ENCODE assay signal across 8 cellular contexts in genomic region chr18:51235011-51235789, GRCh38. TPM values are rescaled to one million over a fixed set of nuclear protein-coding genes. Genes with fewer than 3 reads are reported as not detected.
DNase-seq lines count a peak whose midpoint lies in the region; FAIRE-seq and TF ChIP-seq lines count a peak whose summit lies in the region.

No MANE protein-coding gene starts in this region.

- FAIRE-seq in H54 (lab: Jason Lieb, UNC), result no peak

- DNase-seq in GM13976 (ENCODE audit: low spot score) (peak; percentile 25), H54 (ENCODE audit: insufficient read length, low spot score) (peak; percentile 22), fibroblast of pulmonary artery (ENCODE audit: low read depth) (peak; percentile 40), NCI-H526 treated with DMSO at 0.1 percent for 48 hours (lab: John Stamatoyannopoulos, UW) (no peak), mesenteric fat pad (ENCODE audit: low spot score) (no peak), ovary (no peak), DMS153 (lab: John Stamatoyannopoulos, UW) (no peak)

- no peaks in the 10 kb centered on the region for H3K36me3 ChIP-seq in ovary

- 37 to 55% (median 50%) methylated on average over 6 of the region's 6 CpGs for WGBS in ovary, 3 donors

- no peaks in the 10 kb centered on the region for H3K4me1 ChIP-seq in ovary (ENCODE audit: insufficient read depth)

- no peaks in the 10 kb centered on the region for H3K27me3 ChIP-seq in ovary

- TF ChIP-seq POLR2A in H54 (IDR thresholded peaks at IDR 0.05; ENCODE audit: low read depth, low read length), result no peak
- no peak for TF ChIP-seq POLR2A in ovary (IDR thresholded peaks at IDR 0.05)

- no peak overlapping the region for H3K27ac ChIP-seq in ovary

- no peak for TF ChIP-seq EP300 in ovary (IDR thresholded peaks at IDR 0.05)

- intact Hi-C loops in ovary (cut with DNase I), result no loop called here

- in situ Hi-C loops in GM13976 (cut with MboI; ENCODE audit: low sequenced_read_pairs, unreplicated experiment), result no loop called here

- no peaks in the 10 kb centered on the region for H3K9me3 ChIP-seq in ovary

- no peak overlapping the region for H3K4me3 ChIP-seq in fibroblast of pulmonary artery (replicated peaks; ENCODE audit: low read depth, low read length)
- no peak overlapping the region for H3K4me3 ChIP-seq in ovary

- no peak for TF ChIP-seq CTCF in GM13976 (IDR thresholded peaks at IDR 0.05; ENCODE audit: borderline replicate concordance, control extremely low read depth, extremely low read depth, insufficient read depth, missing control alignments)
- TF ChIP-seq CTCF in fibroblast of pulmonary artery (IDR thresholded peaks at IDR 0.05; ENCODE audit: low read length, missing control alignments), result no peak
- TF ChIP-seq CTCF in ovary (IDR thresholded peaks at IDR 0.05), result no peak

TF ChIP-seq in PFSK-1, 5 proteins besides CTCF, POLR2A, EP300 and RAD21:
- no peak for TF ChIP-seq FOXP2 (optimal IDR thresholded peaks at IDR 0.05; ENCODE audit: borderline replicate concordance, extremely low read depth, extremely low read length, insufficient read depth)
- no peak for TF ChIP-seq POLR2AphosphoS5 (IDR thresholded peaks at IDR 0.05; ENCODE audit: low read depth, low read length)
- 0 out of 2 replicates have a peak, but pooled peaks have one; percentile 39 for TF ChIP-seq SIN3A (IDR thresholded peaks at IDR 0.05; ENCODE audit: borderline replicate concordance, insufficient read depth, low read length)
- no peak for TF ChIP-seq REST (IDR thresholded peaks at IDR 0.05; ENCODE audit: insufficient read depth in 1 of 2, low read depth in 2 of 2, low read length in 2 of 2)
- TF ChIP-seq TAF1 (IDR thresholded peaks at IDR 0.05; ENCODE audit: borderline replicate concordance, insufficient read depth, low read length), result no peak

RNA-seq across cellular contexts. Expression of gene MEX3C, which starts 37.7 kb away (rescaled TPM):
- 23.2 TPM for polyA plus RNA-seq in PFSK-1 (2012; ENCODE audit: insufficient read length, low read depth)
- 27.2 TPM for total RNA-seq in mesenteric fat pad
- 10 to 100 TPM; 21.6 to 47.4 (median 33.0) TPM for total RNA-seq in ovary
- polyA plus RNA-seq in ovary, result 10 to 100 TPM; 18.1 to 40.5 TPM

Comparison
In these comparisons a context has a peak if more than half of its experiments do, and no peak if none do; other contexts are left out.
1. DNase-seq: peak in GM13976 (single experiment), H54 (single experiment) and fibroblast of pulmonary artery (single experiment); none in NCI-H526 treated with DMSO at 0.1 percent for 48 hours (single experiment), mesenteric fat pad (single experiment), ovary (0 of 5) and DMS153 (single experiment).